ENCODE assay signal across 8 cellular contexts in the genomic region with DNA sequence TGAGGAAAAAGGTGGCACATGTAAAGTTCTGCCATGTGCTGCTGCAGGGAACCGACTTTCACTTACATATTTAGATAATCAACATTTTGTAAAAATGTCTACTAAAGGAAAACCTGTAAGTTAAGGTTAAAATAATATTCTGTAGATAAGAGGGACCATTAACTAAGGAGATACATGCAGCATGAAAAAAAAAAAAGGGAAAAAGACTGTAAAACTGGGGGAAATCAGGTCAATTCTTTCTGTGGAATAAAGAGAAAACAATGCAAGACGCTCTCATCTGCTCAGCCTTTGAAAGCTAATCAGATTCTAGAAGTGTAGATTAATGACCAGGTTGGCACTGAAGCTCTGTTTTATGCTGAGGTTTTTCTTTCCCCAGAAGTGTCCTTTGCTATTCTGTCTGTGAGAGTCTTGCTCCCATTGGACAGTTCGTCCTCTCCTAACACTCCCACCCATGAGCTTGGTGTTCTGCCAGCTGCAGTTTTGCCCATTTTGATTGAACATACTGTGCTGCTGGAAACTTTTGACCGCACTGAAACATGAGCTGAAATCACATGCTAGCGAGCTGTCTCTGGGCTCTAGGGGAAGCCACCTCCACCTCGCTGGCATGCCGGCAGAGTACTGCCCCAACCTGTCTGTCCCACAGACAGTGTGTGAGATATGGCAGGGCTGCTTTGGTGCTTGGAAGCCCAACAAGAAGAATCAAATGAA. TPM values are rescaled to one million over a fixed set of nuclear protein-coding genes. Genes with fewer than 3 reads are reported as not detected.
DNase-seq lines count a peak whose midpoint lies in the region; ATAC-seq and TF ChIP-seq lines count a peak whose summit lies in the region.

No MANE protein-coding gene starts in this region.

- in situ Hi-C loops in SK-MEL-5 (cut with HindIII; ENCODE audit: low pct_unique_long_range_greater_than_20kb, low sequenced_read_pairs): no loop called here

- H3K4me3 ChIP-seq in fibroblast of pulmonary artery (replicated peaks; ENCODE audit: low read depth, low read length): no peak overlapping the region

- DNase-seq in SK-MEL-5 (ENCODE audit: low read depth, low spot score) (peak; percentile 94), fibroblast of pulmonary artery (ENCODE audit: low read depth) (peak; percentile 95), nucleus accumbens (lab: John Stamatoyannopoulos, UW) (peak in 32 of 56 donors; percentile 2 to 61 (median 18)), SIG-M5 treated with dmso at 0.1 percent for 504 hours (lab: John Stamatoyannopoulos, UW; ENCODE audit: unreplicated experiment) (no peak)
- no peak for DNase-seq in activated effector memory CD4-positive, alpha-beta T cell treated with anti-CD3 and anti-CD28 coated beads, Interleukin-2, amount 50 U/mL, for 16 hours

- ATAC-seq in GM18505 (IDR thresholded peaks at IDR 0.05; ENCODE audit: unreplicated experiment) (no peak), HG03565 (IDR thresholded peaks at IDR 0.05; ENCODE audit: unreplicated experiment) (no peak), HG02759 (IDR thresholded peaks at IDR 0.05; ENCODE audit: unreplicated experiment) (no peak)

- no peak for TF ChIP-seq CTCF in fibroblast of pulmonary artery (IDR thresholded peaks at IDR 0.05; ENCODE audit: low read length, missing control alignments)

- TF ChIP-seq POLR2A in GM18505 (IDR thresholded peaks at IDR 0.05; ENCODE audit: borderline replicate concordance, extremely low read depth, insufficient read depth, insufficient read length): peak; percentile 18

RNA-seq across cellular contexts. Expression of gene PPTC7, which starts 39.7 kb away (rescaled TPM):
- total RNA-seq in SK-MEL-5 (2014; rRNA removed; shearing (Covaris generic)): 18.9 and 21.2 TPM in 2 replicates
- polyA plus RNA-seq in SK-MEL-5 (2015; cell fraction: cytosol; rRNA removed): 30.1 and 36.2 TPM in 2 replicates
- 33.7 and 38.1 TPM in 2 replicates for polyA plus RNA-seq in SK-MEL-5 (2015; cell fraction: nucleus; rRNA removed)

RNA-seq across cellular contexts. Expression of gene RAD9B, which starts 41.3 kb away (rescaled TPM):
- 0.45 and 0.61 TPM in 2 replicates for total RNA-seq in SK-MEL-5 (2014; rRNA removed; shearing (Covaris generic))
- polyA plus RNA-seq in SK-MEL-5 (2015; cell fraction: cytosol; rRNA removed): 0.53 and 0.80 TPM in 2 replicates
- polyA plus RNA-seq in SK-MEL-5 (2015; cell fraction: nucleus; rRNA removed): 0.75 and 1.0 TPM in 2 replicates

RNA-seq across cellular contexts. Expression of gene VPS29, which starts 41.5 kb away (rescaled TPM):
- total RNA-seq in SK-MEL-5 (2014; rRNA removed; shearing (Covaris generic)): 62.1 and 76.5 TPM in 2 replicates
- 66.2 and 93.4 TPM in 2 replicates for polyA plus RNA-seq in SK-MEL-5 (2015; cell fraction: cytosol; rRNA removed)
- 235 and 333 TPM in 2 replicates for polyA plus RNA-seq in SK-MEL-5 (2015; cell fraction: nucleus; rRNA removed)

Comparison
In these comparisons a context has a peak if more than half of its experiments do, and no peak if none do; other contexts are left out.
1. DNase-seq: peak in SK-MEL-5 (single experiment), fibroblast of pulmonary artery (single experiment) and nucleus accumbens (32 of 56); none in activated effector memory CD4-positive, alpha-beta T cell treated with anti-CD3 and anti-CD28 coated beads, Interleukin-2, amount 50 U/mL, for 16 hours (single experiment) and SIG-M5 treated with dmso at 0.1 percent for 504 hours (single experiment).